Comparison of ENCODE assay signal across 18 cellular contexts in genomic region chr3:190026154-190026553, GRCh38.
"Had no signal": no experiment of that assay in that cellular context is flagged by ENCODE, and none has a peak within 500 bp of the region (broad histone marks: within the 10 kb centered on the region; RNA-seq: fewer than 3 reads in every experiment).

No MANE protein-coding gene starts in this region.

- H3K4me3 Mint-ChIP-seq: activated CD8-positive, alpha-beta memory T cell treated with anti-CD3 and anti-CD28 coated beads, Interleukin-2, amount 10 ng/mL, durations not matched to agents 7 days and 5 days; activated T-cell treated with anti-CD3 and anti-CD28 coated beads, Interleukin-2, amount 50 U/mL, for 24 hours; central memory CD8-positive, alpha-beta T cell; dendritic cell treated with granulocyte-macrophage colony-stimulating factor and Interleukin-4, amounts not matched to agents 40 ng/mL and 50 ng/mL, for 4 days; natural killer cell; stimulated activated naive CD8-positive, alpha-beta T cell treated with anti-CD3 and anti-CD28 coated beads, Interleukin-15, amount 100 ng/mL, for 72 hours had no signal

- H3K4me1 Mint-ChIP-seq: activated CD8-positive, alpha-beta memory T cell treated with anti-CD3 and anti-CD28 coated beads, Interleukin-2, amount 10 ng/mL, durations not matched to agents 7 days and 5 days; central memory CD8-positive, alpha-beta T cell; natural killer cell; stimulated activated naive CD8-positive, alpha-beta T cell treated with anti-CD3 and anti-CD28 coated beads, Interleukin-15, amount 100 ng/mL, for 72 hours had no signal

- H3K36me3 Mint-ChIP-seq: activated CD8-positive, alpha-beta memory T cell treated with anti-CD3 and anti-CD28 coated beads, Interleukin-2, amount 10 ng/mL, durations not matched to agents 7 days and 5 days; activated naive CD4-positive, alpha-beta T cell treated with anti-CD3 and anti-CD28 coated beads, Interleukin-2, amount 50 U/mL, for 72 hours; natural killer cell had no signal

- H3K4me3 ChIP-seq: body of pancreas, lung, mucosa of descending colon, testis had no signal

- ATAC-seq: activated CD8-positive, alpha-beta memory T cell treated with anti-CD3 and anti-CD28 coated beads, Interleukin-2, amount 10 ng/mL, durations not matched to agents 7 days and 5 days; activated naive CD4-positive, alpha-beta T cell treated with anti-CD3 and anti-CD28 coated beads, Interleukin-2, amount 50 U/mL, for 72 hours; body of pancreas; left cardiac atrium; mucosa of descending colon; natural killer cell; stimulated activated naive CD8-positive, alpha-beta T cell treated with anti-CD3 and anti-CD28 coated beads, Interleukin-15, amount 100 ng/mL, for 72 hours had no signal

- H3K27ac Mint-ChIP-seq: activated CD8-positive, alpha-beta memory T cell treated with anti-CD3 and anti-CD28 coated beads, Interleukin-2, amount 10 ng/mL, durations not matched to agents 7 days and 5 days; activated naive CD4-positive, alpha-beta T cell treated with anti-CD3 and anti-CD28 coated beads, Interleukin-2, amount 50 U/mL, for 72 hours; activated T-cell treated with anti-CD3 and anti-CD28 coated beads, Interleukin-2, amount 50 U/mL, for 24 hours; dendritic cell treated with granulocyte-macrophage colony-stimulating factor and Interleukin-4, amounts not matched to agents 40 ng/mL and 50 ng/mL, for 4 days; natural killer cell; stimulated activated naive CD8-positive, alpha-beta T cell treated with anti-CD3 and anti-CD28 coated beads, Interleukin-15, amount 100 ng/mL, for 72 hours had no signal

- H3K4me1 ChIP-seq: body of pancreas, testis had no signal

- H3K27me3 Mint-ChIP-seq: dendritic cell treated with granulocyte-macrophage colony-stimulating factor and Interleukin-4, amounts not matched to agents 40 ng/mL and 50 ng/mL, for 4 days had no signal

- DNase-seq: activated CD8-positive, alpha-beta memory T cell treated with anti-CD3 and anti-CD28 coated beads, Interleukin-2, amount 10 ng/mL, durations not matched to agents 7 days and 5 days; activated effector memory CD4-positive, alpha-beta T cell treated with Interleukin-2 at 50 U/mL for 16 hours; activated T-cell treated with anti-CD3 and anti-CD28 coated beads, Interleukin-2, amount 50 U/mL, for 24 hours; amniotic stem cell; body of pancreas; hypothalamus; left cardiac atrium; mucosa of descending colon; natural killer cell; nucleus accumbens; stimulated activated CD4-positive, alpha-beta T cell treated with anti-CD3 and anti-CD28 coated beads, Interleukin-4, amount 100 ng/mL, for 24 hours; stimulated activated naive CD8-positive, alpha-beta T cell treated with anti-CD3 and anti-CD28 coated beads, Interleukin-15, amount 100 ng/mL, for 72 hours; T-helper 1 cell; testis had no signal

- H3K9me3 ChIP-seq: body of pancreas, mucosa of descending colon, testis had no signal

- H3K27me3 ChIP-seq: body of pancreas, testis had no signal

- H3K27ac ChIP-seq: body of pancreas, testis had no signal

- H3K9me3 Mint-ChIP-seq: activated naive CD4-positive, alpha-beta T cell treated with anti-CD3 and anti-CD28 coated beads, Interleukin-2, amount 50 U/mL, for 72 hours; activated T-cell treated with anti-CD3 and anti-CD28 coated beads, Interleukin-2, amount 50 U/mL, for 24 hours; central memory CD8-positive, alpha-beta T cell; dendritic cell treated with granulocyte-macrophage colony-stimulating factor and Interleukin-4, amounts not matched to agents 40 ng/mL and 50 ng/mL, for 4 days; natural killer cell; stimulated activated naive CD8-positive, alpha-beta T cell treated with anti-CD3 and anti-CD28 coated beads, Interleukin-15, amount 100 ng/mL, for 72 hours had no signal
